30 cellular contexts compared by ENCODE assay signal in the genomic region with DNA sequence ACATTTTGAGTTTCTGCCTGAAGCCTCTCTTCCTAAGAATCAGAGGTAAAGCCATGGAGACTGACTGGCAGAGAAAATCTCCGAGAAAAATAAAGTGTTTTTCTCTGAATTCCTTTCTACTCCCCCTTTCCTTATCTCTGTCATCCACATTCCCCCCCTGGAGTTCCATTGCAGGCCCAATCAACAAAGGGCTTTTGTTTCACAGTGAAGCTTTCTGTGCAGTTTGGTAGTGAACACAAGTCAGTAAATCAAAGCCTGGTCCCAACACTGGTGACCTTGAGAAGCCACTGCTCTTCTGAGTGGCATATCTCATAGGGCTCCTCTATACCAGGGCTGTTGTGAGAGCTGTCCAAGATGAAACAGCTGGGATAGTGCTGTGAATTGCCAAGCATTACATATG.
"Had no signal": no experiment of that assay in that cellular context is flagged by ENCODE, and none has a peak within 500 bp of the region (broad histone marks: within the 10 kb centered on the region; RNA-seq: fewer than 3 reads in every experiment).

No MANE protein-coding gene starts in this region.

- H3K4me1 ChIP-seq: ascending aorta, colonic mucosa, gastrocnemius medialis, parathyroid adenoma had no signal

- ATAC-seq: gastrocnemius medialis; left colon; mucosa of descending colon; right cardiac atrium; stimulated activated naive CD8-positive, alpha-beta T cell treated with anti-CD3 and anti-CD28 coated beads, Interleukin-15, Interleukin-2, amounts not matched to agents 100 U/mL and 50 U/mL, for 24 hours had no signal

- H3K27ac ChIP-seq: ascending aorta, cardiac muscle cell, colonic mucosa, gastrocnemius medialis, hepatocyte, parathyroid adenoma, skin epidermis, thoracic aorta had no signal

- H3K9me3 Mint-ChIP-seq: activated CD4-positive, alpha-beta memory T cell treated with anti-CD3 and anti-CD28 coated beads, Interleukin-2, amount 10 ng/mL, durations not matched to agents 7 days and 5 days; activated CD4-positive, alpha-beta T cell treated with anti-CD3 and anti-CD28 coated beads, Interleukin-2, amount 10 ng/mL, durations not matched to agents 7 days and 5 days; activated naive CD4-positive, alpha-beta T cell treated with anti-CD3 and anti-CD28 coated beads, Interleukin-2, amount 10 ng/mL, durations not matched to agents 7 days and 5 days; activated naive CD8-positive, alpha-beta T cell treated with anti-CD3 and anti-CD28 coated beads, Interleukin-2, amount 10 ng/mL, durations not matched to agents 7 days and 5 days; activated T-cell treated with anti-CD3 and anti-CD28 coated beads, Interleukin-2, amount 50 U/mL, for 24 hours; nephron had no signal

- H3K4me1 Mint-ChIP-seq: activated CD4-positive, alpha-beta memory T cell treated with anti-CD3 and anti-CD28 coated beads, Interleukin-2, amount 10 ng/mL, durations not matched to agents 7 days and 5 days; activated CD4-positive, alpha-beta T cell treated with anti-CD3 and anti-CD28 coated beads, Interleukin-2, amount 10 ng/mL, durations not matched to agents 7 days and 5 days; activated naive CD4-positive, alpha-beta T cell treated with anti-CD3 and anti-CD28 coated beads, Interleukin-2, amount 10 ng/mL, durations not matched to agents 7 days and 5 days; activated naive CD8-positive, alpha-beta T cell treated with anti-CD3 and anti-CD28 coated beads, Interleukin-2, amount 10 ng/mL, durations not matched to agents 7 days and 5 days; memory B cell had no signal

- H3K27me3 Mint-ChIP-seq: activated CD4-positive, alpha-beta memory T cell treated with anti-CD3 and anti-CD28 coated beads, Interleukin-2, amount 10 ng/mL, durations not matched to agents 7 days and 5 days; activated CD4-positive, alpha-beta T cell treated with anti-CD3 and anti-CD28 coated beads, Interleukin-2, amount 10 ng/mL, durations not matched to agents 7 days and 5 days; activated naive CD4-positive, alpha-beta T cell treated with anti-CD3 and anti-CD28 coated beads, Interleukin-2, amount 10 ng/mL, durations not matched to agents 7 days and 5 days; activated naive CD8-positive, alpha-beta T cell treated with anti-CD3 and anti-CD28 coated beads, Interleukin-2, amount 10 ng/mL, durations not matched to agents 7 days and 5 days; activated T-cell treated with anti-CD3 and anti-CD28 coated beads, Interleukin-2, amount 50 U/mL, for 24 hours; brain had no signal

- H3K4me2 ChIP-seq: hepatocyte had no signal

- H3K4me3 ChIP-seq: ascending aorta, cardiac muscle cell, colonic mucosa, gastrocnemius medialis, hepatocyte, mucosa of descending colon, skin epidermis, thoracic aorta had no signal

- H3K36me3 ChIP-seq: ascending aorta, cardiac muscle cell, colonic mucosa, gastrocnemius medialis, thoracic aorta had no signal

- H3K4me3 Mint-ChIP-seq: activated CD4-positive, alpha-beta memory T cell treated with anti-CD3 and anti-CD28 coated beads, Interleukin-2, amount 10 ng/mL, durations not matched to agents 7 days and 5 days; activated CD4-positive, alpha-beta T cell treated with anti-CD3 and anti-CD28 coated beads, Interleukin-2, amount 10 ng/mL, durations not matched to agents 7 days and 5 days; activated naive CD4-positive, alpha-beta T cell treated with anti-CD3 and anti-CD28 coated beads, Interleukin-2, amount 10 ng/mL, durations not matched to agents 7 days and 5 days; activated naive CD8-positive, alpha-beta T cell treated with anti-CD3 and anti-CD28 coated beads, Interleukin-2, amount 10 ng/mL, durations not matched to agents 7 days and 5 days; activated T-cell treated with anti-CD3 and anti-CD28 coated beads, Interleukin-2, amount 50 U/mL, for 24 hours; brain; memory B cell; nephron had no signal

- H3K27me3 ChIP-seq: ascending aorta, colonic mucosa, hepatocyte had no signal

- H2AFZ ChIP-seq: hepatocyte, parathyroid adenoma had no signal

- FAIRE-seq: keratinocyte, urothelium cell line had no signal

- H3K79me2 ChIP-seq: hepatocyte, parathyroid adenoma had no signal

- H3K27ac Mint-ChIP-seq: activated CD4-positive, alpha-beta memory T cell treated with anti-CD3 and anti-CD28 coated beads, Interleukin-2, amount 10 ng/mL, durations not matched to agents 7 days and 5 days; activated CD4-positive, alpha-beta T cell treated with anti-CD3 and anti-CD28 coated beads, Interleukin-2, amount 10 ng/mL, durations not matched to agents 7 days and 5 days; activated naive CD4-positive, alpha-beta T cell treated with anti-CD3 and anti-CD28 coated beads, Interleukin-2, amount 10 ng/mL, durations not matched to agents 7 days and 5 days; activated naive CD8-positive, alpha-beta T cell treated with anti-CD3 and anti-CD28 coated beads, Interleukin-2, amount 10 ng/mL, durations not matched to agents 7 days and 5 days; activated T-cell treated with anti-CD3 and anti-CD28 coated beads, Interleukin-2, amount 50 U/mL, for 24 hours; brain; memory B cell; nephron had no signal

- H3K9me3 ChIP-seq: ascending aorta, colonic mucosa, gastrocnemius medialis, mucosa of descending colon, thoracic aorta had no signal

- H3K36me3 Mint-ChIP-seq: activated naive CD4-positive, alpha-beta T cell treated with anti-CD3 and anti-CD28 coated beads, Interleukin-2, amount 10 ng/mL, durations not matched to agents 7 days and 5 days; activated naive CD8-positive, alpha-beta T cell treated with anti-CD3 and anti-CD28 coated beads, Interleukin-2, amount 10 ng/mL, durations not matched to agents 7 days and 5 days; brain; memory B cell had no signal

- H3K9ac ChIP-seq: parathyroid adenoma had no signal

- DNase-seq: activated CD4-positive, alpha-beta memory T cell treated with anti-CD3 and anti-CD28 coated beads, Interleukin-2, amount 10 ng/mL, durations not matched to agents 7 days and 5 days; activated CD4-positive, alpha-beta T cell treated with anti-CD3 and anti-CD28 coated beads, Interleukin-2, amount 10 ng/mL, durations not matched to agents 7 days and 5 days; activated CD4-positive, CD25-positive, alpha-beta regulatory T cell treated with anti-CD3 and anti-CD28 coated beads, Interleukin-2, amount 50 U/mL, for 72 hours; activated CD8-positive, alpha-beta memory T cell treated with anti-CD3 and anti-CD28 coated beads, Interleukin-2, amount 50 U/mL, for 48 hours; activated gamma-delta T cell; activated naive CD4-positive, alpha-beta T cell treated with anti-CD3 and anti-CD28 coated beads, Interleukin-2, amount 10 ng/mL, durations not matched to agents 7 days and 5 days; activated naive CD8-positive, alpha-beta T cell treated with anti-CD3 and anti-CD28 coated beads, Interleukin-2, amount 10 ng/mL, durations not matched to agents 7 days and 5 days; activated T-cell treated with anti-CD3 and anti-CD28 coated beads, Interleukin-2, amount 50 U/mL, for 24 hours; cerebellar nuclear complex; colonic mucosa; effector CD8-positive, alpha-beta T cell; gastrocnemius medialis; left colon; mucosa of descending colon; right cardiac atrium; stimulated activated CD4-positive, alpha-beta T cell treated with anti-CD3 and anti-CD28 coated beads, Interleukin-12 subunit alpha, Interleukin-12 subunit beta, amount 100 ng/mL, for 4 hours; stimulated activated CD4-positive, alpha-beta T cell treated with anti-CD3 and anti-CD28 coated beads, Interleukin-4, amount 100 ng/mL, for 1 hour; stimulated activated naive CD8-positive, alpha-beta T cell treated with anti-CD3 and anti-CD28 coated beads, Interleukin-15, Interleukin-2, amounts not matched to agents 100 U/mL and 50 U/mL, for 24 hours; T-helper 2 cell had no signal
